8 cellular contexts compared by ENCODE assay signal in the genomic region with DNA sequence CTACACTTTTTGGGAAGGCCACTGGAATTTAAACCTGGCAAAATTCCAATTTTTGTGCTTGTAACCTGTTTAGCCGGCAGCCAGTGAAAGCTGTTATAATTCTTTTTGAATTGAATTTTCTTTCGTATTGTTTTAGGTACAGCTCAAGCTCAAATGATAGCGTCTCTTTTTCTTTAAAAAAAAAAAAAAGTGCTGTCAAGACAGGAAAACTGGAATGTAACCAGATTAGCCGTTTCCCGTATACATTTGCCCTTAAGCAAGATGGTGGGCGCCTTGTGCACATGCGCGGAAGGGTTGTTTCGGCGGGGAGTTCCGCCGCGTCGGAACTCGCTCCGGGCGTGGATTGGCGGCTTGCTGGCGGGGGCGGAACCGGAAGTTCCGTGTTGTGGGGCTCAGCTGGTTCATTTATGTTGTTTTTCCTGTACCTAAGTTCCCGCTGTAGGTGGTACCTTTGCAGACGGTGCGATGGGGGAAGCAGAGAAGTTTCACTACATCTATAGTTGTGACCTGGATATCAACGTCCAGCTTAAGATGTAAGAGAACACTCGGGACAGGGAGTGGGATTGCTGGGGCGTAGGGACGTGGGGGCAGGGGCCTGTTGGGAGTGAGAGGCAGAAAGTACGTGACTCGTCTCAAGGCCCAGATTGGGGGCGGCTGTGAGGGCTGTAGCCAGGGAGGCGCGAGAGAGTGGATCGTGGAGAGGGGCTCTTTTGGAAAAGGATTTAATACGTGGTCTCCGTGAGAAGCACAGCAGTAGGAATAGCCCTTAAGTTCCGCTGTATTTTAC. TPM values are rescaled to one million over a fixed set of nuclear protein-coding genes. Genes with fewer than 3 reads are reported as not detected.
DNase-seq lines count a peak whose midpoint lies in the region; ATAC-seq and TF ChIP-seq lines count a peak whose summit lies in the region.

A gene (plus strand): TSS at position 408 of the 787 bp plus-strand sequence. CDS start 58 bp downstream, at position 466.

- DNase-seq in NCI-H774 (lab: John Stamatoyannopoulos, UW), result peak; percentile 94
- DNase-seq in activated CD4-positive, alpha-beta T cell treated with anti-CD3 and anti-CD28 coated beads, Interleukin-2, amount 50 U/mL, for 4 hours, result peak; percentile 97
- peak; percentile 99 for DNase-seq in dermis blood vessel endothelial cell
- peak; percentile 96 to 97 for DNase-seq in left lung
- DNase-seq in stimulated activated CD4-positive, alpha-beta T cell treated with anti-CD3 and anti-CD28 coated beads, Interleukin-2, amount 100 ng/mL, for 48 hours, result peak; percentile 93 to 94

- peak within 1 kb of the TSS; percentile 58 to 89 for H3K4me3 ChIP-seq in left lung

- peak; percentile 98 for ATAC-seq in GM19395 (IDR thresholded peaks at IDR 0.05; ENCODE audit: unreplicated experiment)
- ATAC-seq in HG03565 (IDR thresholded peaks at IDR 0.05; ENCODE audit: unreplicated experiment), result peak; percentile 95
- ATAC-seq in left lung, result peak; percentile 100

- intact Hi-C loops in left lung (cut with DNase I), result no loop called here

- H3K27me3 ChIP-seq in left lung, result peaks cover 0 to 3% of the 10 kb centered on the region in 2 donors

- H3K27ac ChIP-seq in C4-2B (peak within 1 kb of the TSS; percentile 57), left lung (peak within 1 kb of the TSS; percentile 58 to 74)

- H3K36me3 ChIP-seq in left lung, result peaks cover 0 to 24% of the 10 kb centered on the region in 2 donors

- no peaks in the 10 kb centered on the region for H3K9me3 ChIP-seq in left lung

- H3K4me1 ChIP-seq in left lung, result peaks cover 6 to 34% of the 10 kb centered on the region in 2 donors

- TF ChIP-seq CTCF in C4-2B (conservative IDR thresholded peaks at IDR 0.05) (no peak), left lung (IDR thresholded peaks at IDR 0.05) (no peak)

RNA-seq across cellular contexts. Expression of the gene that starts here (rescaled TPM):
- 56.6 and 63.1 TPM in 2 replicates for total RNA-seq in dermis blood vessel endothelial cell
- total RNA-seq in left lung, result 10 to 100 TPM; 40.3 to 47.1 TPM

Comparison
In these comparisons a context has a peak if more than half of its experiments do, and no peak if none do; other contexts are left out.
1. Peak in every context shown above with its lines: DNase-seq, ATAC-seq, H3K4me3 ChIP-seq and H3K27ac ChIP-seq.